1 cellular context compared by ENCODE assay signal in the genomic region with DNA sequence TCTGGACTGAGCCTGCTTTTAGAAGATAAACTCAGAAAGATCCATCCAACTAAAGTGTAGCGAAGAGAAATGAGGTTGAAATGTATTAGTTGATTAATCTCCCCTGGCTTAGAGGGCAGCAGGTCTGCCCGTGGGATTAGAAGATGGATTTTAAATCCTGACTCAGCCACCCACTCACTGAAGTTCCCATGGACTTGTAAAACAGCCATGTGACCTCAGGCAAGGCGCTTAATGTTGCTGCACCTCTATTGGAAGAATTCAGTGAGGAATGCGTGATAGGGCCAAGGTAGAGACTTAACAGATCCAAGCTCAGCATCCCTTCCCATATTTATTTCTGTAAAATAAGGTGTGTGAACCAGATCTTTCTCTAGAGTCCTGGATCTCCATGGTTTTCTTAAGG.
TF ChIP-seq lines count a peak whose summit lies in the region.

No MANE protein-coding gene starts in this region.

TF ChIP-seq in HCT116, 20 proteins besides CTCF, POLR2A, EP300 and RAD21 (continued from another document):
- TF ChIP-seq, protein P1, sequence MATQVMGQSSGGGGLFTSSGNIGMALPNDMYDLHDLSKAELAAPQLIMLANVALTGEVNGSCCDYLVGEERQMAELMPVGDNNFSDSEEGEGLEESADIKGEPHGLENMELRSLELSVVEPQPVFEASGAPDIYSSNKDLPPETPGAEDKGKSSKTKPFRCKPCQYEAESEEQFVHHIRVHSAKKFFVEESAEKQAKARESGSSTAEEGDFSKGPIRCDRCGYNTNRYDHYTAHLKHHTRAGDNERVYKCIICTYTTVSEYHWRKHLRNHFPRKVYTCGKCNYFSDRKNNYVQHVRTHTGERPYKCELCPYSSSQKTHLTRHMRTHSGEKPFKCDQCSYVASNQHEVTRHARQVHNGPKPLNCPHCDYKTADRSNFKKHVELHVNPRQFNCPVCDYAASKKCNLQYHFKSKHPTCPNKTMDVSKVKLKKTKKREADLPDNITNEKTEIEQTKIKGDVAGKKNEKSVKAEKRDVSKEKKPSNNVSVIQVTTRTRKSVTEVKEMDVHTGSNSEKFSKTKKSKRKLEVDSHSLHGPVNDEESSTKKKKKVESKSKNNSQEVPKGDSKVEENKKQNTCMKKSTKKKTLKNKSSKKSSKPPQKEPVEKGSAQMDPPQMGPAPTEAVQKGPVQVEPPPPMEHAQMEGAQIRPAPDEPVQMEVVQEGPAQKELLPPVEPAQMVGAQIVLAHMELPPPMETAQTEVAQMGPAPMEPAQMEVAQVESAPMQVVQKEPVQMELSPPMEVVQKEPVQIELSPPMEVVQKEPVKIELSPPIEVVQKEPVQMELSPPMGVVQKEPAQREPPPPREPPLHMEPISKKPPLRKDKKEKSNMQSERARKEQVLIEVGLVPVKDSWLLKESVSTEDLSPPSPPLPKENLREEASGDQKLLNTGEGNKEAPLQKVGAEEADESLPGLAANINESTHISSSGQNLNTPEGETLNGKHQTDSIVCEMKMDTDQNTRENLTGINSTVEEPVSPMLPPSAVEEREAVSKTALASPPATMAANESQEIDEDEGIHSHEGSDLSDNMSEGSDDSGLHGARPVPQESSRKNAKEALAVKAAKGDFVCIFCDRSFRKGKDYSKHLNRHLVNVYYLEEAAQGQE (IDR thresholded peaks at IDR 0.05; ENCODE audit: low read depth), result no peak
